In genomic region chr16:19219836-19220235, GRCh38 we compare ENCODE assay signal across 22 cellular contexts. TPM values are rescaled to one million over a fixed set of nuclear protein-coding genes. Genes with fewer than 3 reads are reported as not detected.
DNase-seq lines count a peak whose midpoint lies in the region; ATAC-seq and TF ChIP-seq lines count a peak whose summit lies in the region.
"Had no signal": no experiment of that assay in that cellular context is flagged by ENCODE, and none has a peak within 500 bp of the region (broad histone marks: within the 10 kb centered on the region; RNA-seq: fewer than 3 reads in every experiment).

No MANE protein-coding gene starts in this region.

- peak; percentile 55 for DNase-seq in M059J (ENCODE audit: low read depth)
- peak; percentile 16 for DNase-seq in fibroblast of mammary gland (ENCODE audit: low read depth)
- DNase-seq in activated CD4-positive, alpha-beta T cell treated with anti-CD3 and anti-CD28 coated beads, Interleukin-2, amount 50 U/mL, for 1 hour, result no peak
- no peak for DNase-seq in activated CD4-positive, alpha-beta T cell treated with anti-CD3 and anti-CD28 coated beads for 36 hours
- DNase-seq in UCSD-AML1 (lab: John Stamatoyannopoulos, UW; ENCODE audit: unreplicated experiment), result no peak
- DNase-seq in stimulated activated CD4-positive, alpha-beta T cell treated with anti-CD3 and anti-CD28 coated beads, Interleukin-12 subunit alpha, Interleukin-12 subunit beta, amount 100 ng/mL, for 4 hours, result no peak
- DNase-seq: ACHN; BE2C; C1 segment of cervical spinal cord; CD4-positive, CD25-positive, alpha-beta regulatory T cell; CD8-positive, alpha-beta memory T cell; COR-L47; DMS 273 treated with DMSO at 0.1 percent for 48 hours; DMS53; DND-41; EL; HCEC 1CT; HFFc6 had no signal

- no peak overlapping the region for H3K27ac Mint-ChIP-seq in activated CD4-positive, alpha-beta T cell treated with anti-CD3 and anti-CD28 coated beads for 36 hours
- H3K27ac Mint-ChIP-seq: CD4-positive, CD25-positive, alpha-beta regulatory T cell; GM23338; HFFc6 had no signal

- H3K9me3 ChIP-seq in parathyroid adenoma (ENCODE audit: control insufficient read depth, low read length), result no peaks in the 10 kb centered on the region
- H3K9me3 ChIP-seq: BE2C had no signal

- peak overlapping the region; percentile 9 for H3K4me2 ChIP-seq in parathyroid adenoma (ENCODE audit: low read length)
- H3K4me2 ChIP-seq: GM23338 had no signal

- no peak for ATAC-seq in activated CD4-positive, alpha-beta T cell treated with anti-CD3 and anti-CD28 coated beads for 36 hours
- ATAC-seq: GM23338, HepG2 had no signal

- H3K27ac ChIP-seq in parathyroid adenoma, result no peak overlapping the region

- H3K27me3 Mint-ChIP-seq in activated CD4-positive, alpha-beta T cell treated with anti-CD3 and anti-CD28 coated beads for 36 hours, result peaks cover 7% of the 10 kb centered on the region
- H3K27me3 Mint-ChIP-seq: IgD-negative memory B cell had no signal

- H3K4me1 Mint-ChIP-seq in activated CD4-positive, alpha-beta T cell treated with anti-CD3 and anti-CD28 coated beads for 36 hours, result no peaks in the 10 kb centered on the region
- H3K4me1 Mint-ChIP-seq: CD4-positive, CD25-positive, alpha-beta regulatory T cell; CD8-positive, alpha-beta memory T cell; GM23338 had no signal

- no peaks in the 10 kb centered on the region for H3K9me3 Mint-ChIP-seq in activated CD4-positive, alpha-beta T cell treated with anti-CD3 and anti-CD28 coated beads for 36 hours (ENCODE audit: low read depth)
- H3K9me3 Mint-ChIP-seq: HFFc6 had no signal

- H3K9ac ChIP-seq in parathyroid adenoma, result no peak overlapping the region

- H3K4me3 ChIP-seq in fibroblast of mammary gland (ENCODE audit: control insufficient read depth, low read depth, low read length), result no peak overlapping the region
- no peak overlapping the region for H3K4me3 ChIP-seq in parathyroid adenoma (ENCODE audit: low read depth, low read length)
- H3K4me3 ChIP-seq: GM23338 had no signal

- H3K36me3 Mint-ChIP-seq in activated CD4-positive, alpha-beta T cell treated with anti-CD3 and anti-CD28 coated beads for 36 hours (ENCODE audit: low read depth), result no peaks in the 10 kb centered on the region
- H3K36me3 Mint-ChIP-seq: CD4-positive, CD25-positive, alpha-beta regulatory T cell; CD8-positive, alpha-beta memory T cell had no signal

- no peaks in the 10 kb centered on the region for H3K79me2 ChIP-seq in parathyroid adenoma

- TF ChIP-seq CTCF in fibroblast of mammary gland (conservative IDR thresholded peaks at IDR 0.05; ENCODE audit: control insufficient read depth, insufficient read depth, low read depth, low read length) (no peak), parathyroid adenoma (IDR thresholded peaks at IDR 0.05) (no peak)

- H3K4me1 ChIP-seq in parathyroid adenoma, result peaks cover 19% of the 10 kb centered on the region
- H3K4me1 ChIP-seq: BE2C had no signal

- no peaks in the 10 kb centered on the region for H3K36me3 ChIP-seq in parathyroid adenoma (ENCODE audit: control insufficient read depth, insufficient read depth, low read length)
- H3K36me3 ChIP-seq: BE2C had no signal

- intact Hi-C loops in activated CD4-positive, alpha-beta T cell treated with anti-CD3 and anti-CD28 coated beads for 36 hours (cut with DNase I, micrococcal nuclease), result loop anchor here (10.0 kb wide), 2 partner anchors 55 to 285 kb away; partner anchors contain the start of gene SYT17 (in 1 of the 2)

- no peaks in the 10 kb centered on the region for H3K27me3 ChIP-seq in parathyroid adenoma (ENCODE audit: control insufficient read depth, insufficient read depth, low read length)
- H3K27me3 ChIP-seq: BE2C had no signal

- CTCF ChIA-PET in activated CD4-positive, alpha-beta T cell treated with anti-CD3 and anti-CD28 coated beads for 36 hours (lab: Charles Lee), result no interaction called here

- H3K4me3 Mint-ChIP-seq in activated CD4-positive, alpha-beta T cell treated with anti-CD3 and anti-CD28 coated beads for 36 hours, result no peak overlapping the region
- H3K4me3 Mint-ChIP-seq: CD4-positive, CD25-positive, alpha-beta regulatory T cell; CD8-positive, alpha-beta memory T cell; GM23338; HFFc6; IgD-negative memory B cell had no signal

- no peak overlapping the region for H2AFZ ChIP-seq in parathyroid adenoma
- H2AFZ ChIP-seq: GM23338 had no signal

- POLR2A ChIA-PET in activated CD4-positive, alpha-beta T cell treated with anti-CD3 and anti-CD28 coated beads for 36 hours (lab: Charles Lee), result no interaction called here

RNA-seq across cellular contexts. Expression of gene SYT17, which starts 51.8 kb away (rescaled TPM):
- 0.39 and 0.81 TPM in 2 replicates for total RNA-seq in M059J (2014; rRNA removed; shearing (Covaris generic))
- not detected for total RNA-seq in activated CD4-positive, alpha-beta T cell treated with anti-CD3 and anti-CD28 coated beads for 36 hours
- total RNA-seq: CD4-positive, CD25-positive, alpha-beta regulatory T cell; CD8-positive, alpha-beta memory T cell; HepG2; HFFc6 had no signal

Comparison
In these comparisons a context has a peak if more than half of its experiments do, and no peak if none do; other contexts are left out.
1. DNase-seq: peak in M059J (single experiment) and fibroblast of mammary gland (single experiment); none in activated CD4-positive, alpha-beta T cell treated with anti-CD3 and anti-CD28 coated beads, Interleukin-2, amount 50 U/mL, for 1 hour (single experiment), activated CD4-positive, alpha-beta T cell treated with anti-CD3 and anti-CD28 coated beads for 36 hours (single experiment), UCSD-AML1 (single experiment) and stimulated activated CD4-positive, alpha-beta T cell treated with anti-CD3 and anti-CD28 coated beads, Interleukin-12 subunit alpha, Interleukin-12 subunit beta, amount 100 ng/mL, for 4 hours (single experiment).